2 cellular contexts compared by ENCODE assay signal in the genomic region with DNA sequence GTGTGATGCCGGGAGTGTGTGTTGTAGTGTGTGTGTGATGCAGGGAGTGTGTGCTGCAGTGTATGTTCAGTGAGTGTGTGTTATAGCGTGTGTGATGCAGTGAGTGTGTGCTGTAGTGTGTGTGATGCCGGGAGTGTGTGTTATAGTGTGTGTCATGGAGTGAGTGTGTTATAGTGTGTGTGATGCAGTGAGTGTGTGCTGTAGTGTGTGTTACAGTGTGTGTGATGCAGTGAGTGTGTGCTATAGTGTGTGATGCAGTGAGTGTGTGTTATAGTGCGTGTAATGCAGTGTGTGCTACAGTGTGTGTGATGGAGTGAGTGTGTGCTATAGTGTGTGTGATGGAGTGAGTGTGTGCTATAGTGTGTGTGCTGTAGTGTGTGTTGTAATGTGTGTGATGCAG.
A peak's percentile ranks its signal among the peaks of the same experiment; 100 is the strongest.
TF ChIP-seq lines count a peak whose summit lies in the region.

No MANE protein-coding gene starts in this region.

TF ChIP-seq in HepG2, 621 proteins besides CTCF, POLR2A, EP300 and RAD21 (continued from another document):
- TF ChIP-seq, protein P1, sequence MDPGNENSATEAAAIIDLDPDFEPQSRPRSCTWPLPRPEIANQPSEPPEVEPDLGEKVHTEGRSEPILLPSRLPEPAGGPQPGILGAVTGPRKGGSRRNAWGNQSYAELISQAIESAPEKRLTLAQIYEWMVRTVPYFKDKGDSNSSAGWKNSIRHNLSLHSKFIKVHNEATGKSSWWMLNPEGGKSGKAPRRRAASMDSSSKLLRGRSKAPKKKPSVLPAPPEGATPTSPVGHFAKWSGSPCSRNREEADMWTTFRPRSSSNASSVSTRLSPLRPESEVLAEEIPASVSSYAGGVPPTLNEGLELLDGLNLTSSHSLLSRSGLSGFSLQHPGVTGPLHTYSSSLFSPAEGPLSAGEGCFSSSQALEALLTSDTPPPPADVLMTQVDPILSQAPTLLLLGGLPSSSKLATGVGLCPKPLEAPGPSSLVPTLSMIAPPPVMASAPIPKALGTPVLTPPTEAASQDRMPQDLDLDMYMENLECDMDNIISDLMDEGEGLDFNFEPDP (CRISPR knock-in tag; conservative IDR thresholded peaks at IDR 0.05) = no peak
- TF ChIP-seq ZSCAN30 (CRISPR knock-in tag; IDR thresholded peaks at IDR 0.05) (no peak), ATF7 (IDR thresholded peaks at IDR 0.05) (peak; percentile 1; the same call in 1 of the 2 replicates), ATF7 (CRISPR knock-in tag; IDR thresholded peaks at IDR 0.05) (no peak), CREB1 (IDR thresholded peaks at IDR 0.05) (peak; percentile 43; the same call in 1 of the 2 replicates), CREB1 (CRISPR knock-in tag; IDR thresholded peaks at IDR 0.05) (no peak)

TF ChIP-seq in HEK293T, 16 proteins besides CTCF, POLR2A, EP300 and RAD21 (continued from another document):
- TF ChIP-seq ZNF384 (IDR thresholded peaks at IDR 0.05) (no peak), FOXA1 (IDR thresholded peaks at IDR 0.05) (no peak), SUZ12 (IDR thresholded peaks at IDR 0.05) (no peak), NFRKB (IDR thresholded peaks at IDR 0.05) (no peak), SP1 (IDR thresholded peaks at IDR 0.05) (no peak), HDGF (IDR thresholded peaks at IDR 0.05; ENCODE audit: borderline replicate concordance) (no peak), FOXK2 (IDR thresholded peaks at IDR 0.05) (no peak), CTBP1 (IDR thresholded peaks at IDR 0.05; ENCODE audit: borderline replicate concordance) (no peak)
TF ChIP-seq in HEK293T: peak in this region for 0.
